15 cellular contexts compared by ENCODE assay signal in genomic region chr5:143554918-143555477, GRCh38.
DNase-seq lines count a peak whose midpoint lies in the region; ATAC-seq and TF ChIP-seq lines count a peak whose summit lies in the region.
"Had no signal": no experiment of that assay in that cellular context is flagged by ENCODE, and none has a peak within 500 bp of the region (broad histone marks: within the 10 kb centered on the region; RNA-seq: fewer than 3 reads in every experiment).

No MANE protein-coding gene starts in this region.

- CTCF ChIA-PET in activated CD4-positive, alpha-beta T cell treated with anti-CD3 and anti-CD28 coated beads, Interleukin-2, amount 10 ng/mL, durations not matched to agents 7 days and 5 days (lab: Charles Lee) = no interaction called here

- peaks cover 76% of the 10 kb centered on the region for H3K4me1 Mint-ChIP-seq in HFFc6 (ENCODE audit: low read depth)
- peaks cover 3% of the 10 kb centered on the region for H3K4me1 Mint-ChIP-seq in activated CD4-positive, alpha-beta T cell treated with anti-CD3 and anti-CD28 coated beads, Interleukin-2, amount 10 ng/mL, durations not matched to agents 7 days and 5 days

- peaks cover 33% of the 10 kb centered on the region for H3K4me1 ChIP-seq in RWPE2 (ENCODE audit: insufficient read depth, poor library complexity, severe bottlenecking)
- H3K4me1 ChIP-seq: adrenal gland had no signal

- H3K4me3 ChIP-seq in RWPE2 (ENCODE audit: severe bottlenecking) (no peak overlapping the region), skeletal muscle cell (ENCODE audit: low read depth, low read length) (no peak overlapping the region)
- H3K4me3 ChIP-seq: adrenal gland had no signal

- DNase-seq in HFFc6 (no peak), RWPE2 (ENCODE audit: low spot score) (no peak), fibroblast of gingiva (ENCODE audit: low read depth) (peak; percentile 32), skeletal muscle cell (ENCODE audit: low read depth) (peak; percentile 80), NCI-H2196 (lab: John Stamatoyannopoulos, UW; ENCODE audit: unreplicated experiment) (no peak), NCI-H1436 (lab: John Stamatoyannopoulos, UW) (no peak)
- DNase-seq in activated CD4-positive, alpha-beta T cell treated with anti-CD3 and anti-CD28 coated beads, Interleukin-2, amount 10 ng/mL, durations not matched to agents 7 days and 5 days = no peak
- DNase-seq: activated CD4-positive, CD25-positive, alpha-beta regulatory T cell treated with anti-CD3 and anti-CD28 coated beads, Interleukin-2, amount 50 U/mL, for 72 hours; activated T-cell treated with anti-CD3 and anti-CD28 coated beads, Interleukin-2, amount 50 U/mL, for 4 hours; C1 segment of cervical spinal cord; DND-41; effector CD8-positive, alpha-beta T cell; NCI-H2081 treated with DMSO at 0.1 percent for 48 hours had no signal

- POLR2A ChIA-PET in activated CD4-positive, alpha-beta T cell treated with anti-CD3 and anti-CD28 coated beads, Interleukin-2, amount 10 ng/mL, durations not matched to agents 7 days and 5 days (lab: Charles Lee) = no interaction called here

- H3K36me3 Mint-ChIP-seq in HFFc6 (ENCODE audit: low read depth) = no peaks in the 10 kb centered on the region
- H3K36me3 Mint-ChIP-seq in activated CD4-positive, alpha-beta T cell treated with anti-CD3 and anti-CD28 coated beads, Interleukin-2, amount 10 ng/mL, durations not matched to agents 7 days and 5 days (ENCODE audit: low read depth) = no peaks in the 10 kb centered on the region

- peak overlapping the region; percentile 72 for H3K27ac ChIP-seq in RWPE2 (ENCODE audit: poor library complexity, severe bottlenecking)

- H3K27me3 Mint-ChIP-seq in HFFc6 (ENCODE audit: insufficient read depth) = no peaks in the 10 kb centered on the region; the same call in 1 of the 2 replicates
- H3K27me3 Mint-ChIP-seq in activated CD4-positive, alpha-beta T cell treated with anti-CD3 and anti-CD28 coated beads, Interleukin-2, amount 10 ng/mL, durations not matched to agents 7 days and 5 days = no peaks in the 10 kb centered on the region

- no peaks in the 10 kb centered on the region for H3K27me3 ChIP-seq in RWPE2 (ENCODE audit: insufficient read depth, poor library complexity, severe bottlenecking)
- H3K27me3 ChIP-seq: adrenal gland had no signal

- H3K9me3 Mint-ChIP-seq in HFFc6 = no peaks in the 10 kb centered on the region
- peaks cover 3% of the 10 kb centered on the region for H3K9me3 Mint-ChIP-seq in activated CD4-positive, alpha-beta T cell treated with anti-CD3 and anti-CD28 coated beads, Interleukin-2, amount 10 ng/mL, durations not matched to agents 7 days and 5 days
- H3K9me3 Mint-ChIP-seq: activated T-cell treated with anti-CD3 and anti-CD28 coated beads, Interleukin-2, amount 50 U/mL, for 4 hours had no signal

- no peaks in the 10 kb centered on the region for H3K9me3 ChIP-seq in RWPE2 (ENCODE audit: severe bottlenecking)
- H3K9me3 ChIP-seq: adrenal gland had no signal

- peak overlapping the region; percentile 91 for H3K27ac Mint-ChIP-seq in HFFc6
- no peak overlapping the region for H3K27ac Mint-ChIP-seq in activated CD4-positive, alpha-beta T cell treated with anti-CD3 and anti-CD28 coated beads, Interleukin-2, amount 10 ng/mL, durations not matched to agents 7 days and 5 days

- H3K4me3 Mint-ChIP-seq in HFFc6 = no peak overlapping the region
- no peak overlapping the region for H3K4me3 Mint-ChIP-seq in activated CD4-positive, alpha-beta T cell treated with anti-CD3 and anti-CD28 coated beads, Interleukin-2, amount 10 ng/mL, durations not matched to agents 7 days and 5 days
- H3K4me3 Mint-ChIP-seq: activated T-cell treated with anti-CD3 and anti-CD28 coated beads, Interleukin-2, amount 50 U/mL, for 4 hours had no signal

- TF ChIP-seq CTCF in HFFc6 (IDR thresholded peaks at IDR 0.05) = no peak
- TF ChIP-seq CTCF in RWPE2 (IDR thresholded peaks at IDR 0.05; ENCODE audit: poor library complexity, severe bottlenecking) = no peak

- H3K36me3 ChIP-seq in RWPE2 (ENCODE audit: low read depth) = no peaks in the 10 kb centered on the region
- H3K36me3 ChIP-seq: adrenal gland had no signal

- ATAC-seq in RWPE2 (ENCODE audit: low read depth) (peak; percentile 39; the same call in 2 of the 3 replicates), GM19023 (IDR thresholded peaks at IDR 0.05; ENCODE audit: unreplicated experiment) (no peak)
- ATAC-seq: activated T-cell treated with anti-CD3 and anti-CD28 coated beads, Interleukin-2, amount 50 U/mL, for 4 hours had no signal

Comparison
In these comparisons a context has a peak if more than half of its experiments do, and no peak if none do; other contexts are left out.
1. DNase-seq: peak in fibroblast of gingiva (single experiment) and skeletal muscle cell (single experiment); none in HFFc6 (single experiment), RWPE2 (single experiment), NCI-H2196 (single experiment), NCI-H1436 (single experiment) and activated CD4-positive, alpha-beta T cell treated with anti-CD3 and anti-CD28 coated beads, Interleukin-2, amount 10 ng/mL, durations not matched to agents 7 days and 5 days (single experiment).